In the genomic region with DNA sequence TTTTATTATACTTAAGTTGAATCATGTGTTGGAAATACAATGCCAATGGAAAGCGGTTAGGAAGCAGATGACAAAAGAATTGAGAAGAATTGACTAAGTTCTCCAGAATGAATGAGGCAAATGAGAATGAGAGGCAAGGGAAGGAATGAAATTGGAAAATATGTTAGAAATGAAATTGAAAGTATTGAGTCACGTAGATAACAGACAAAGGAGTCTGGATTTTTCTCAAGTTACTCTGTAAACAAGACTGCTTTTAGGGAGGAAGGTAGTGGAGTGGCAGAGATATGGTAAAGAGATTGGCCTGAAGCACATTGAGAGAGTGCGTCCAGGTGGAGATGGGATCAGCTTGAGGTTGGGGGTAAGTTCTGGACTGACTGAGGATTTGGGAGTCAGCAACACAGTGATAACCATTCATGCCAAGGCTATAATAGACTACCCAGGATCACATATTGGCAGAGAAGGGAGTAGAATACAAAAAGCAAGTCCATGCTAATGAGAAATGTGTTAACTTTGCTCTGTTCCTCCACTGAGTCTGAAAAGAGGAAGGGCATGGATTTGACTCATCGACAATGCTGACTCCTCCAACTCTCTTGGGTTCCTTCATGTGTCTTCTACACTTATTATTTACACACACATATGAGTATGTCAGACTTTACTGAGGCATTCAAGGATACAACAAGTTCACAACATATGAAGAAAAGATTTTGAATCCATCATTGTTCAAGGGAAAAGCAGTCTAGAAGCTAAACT, we compare ENCODE assay signal across 22 cellular contexts.
A peak's percentile ranks its signal among the peaks of the same experiment; 100 is the strongest.
DNase-seq lines count a peak whose midpoint lies in the region; ATAC-seq, FAIRE-seq and TF ChIP-seq lines count a peak whose summit lies in the region.
"Had no signal": no experiment of that assay in that cellular context is flagged by ENCODE, and none has a peak within 500 bp of the region (broad histone marks: within the 10 kb centered on the region; RNA-seq: fewer than 3 reads in every experiment).

No MANE protein-coding gene starts in this region.

- H3K27me3 ChIP-seq in left lung, result no peaks in the 10 kb centered on the region

- H3K36me3 ChIP-seq in left lung, result no peaks in the 10 kb centered on the region
- H3K36me3 ChIP-seq: prostate gland, thoracic aorta had no signal

- H3K9me3 ChIP-seq in left lung, result no peaks in the 10 kb centered on the region
- H3K9me3 ChIP-seq: prostate gland, thoracic aorta had no signal

- FAIRE-seq in H54 (lab: Jason Lieb, UNC), result peak; percentile 27
- FAIRE-seq: TTC549 had no signal

- no peak for TF ChIP-seq POLR2A in H54 (IDR thresholded peaks at IDR 0.05; ENCODE audit: low read depth, low read length)

- no peak for TF ChIP-seq CTCF in left lung (IDR thresholded peaks at IDR 0.05)

- no peak overlapping the region for H3K27ac ChIP-seq in left lung
- H3K27ac ChIP-seq: coronary artery, prostate gland, thoracic aorta had no signal

- H3K4me1 ChIP-seq in left lung, result no peaks in the 10 kb centered on the region
- H3K4me1 ChIP-seq: prostate gland had no signal

- intact Hi-C loops in left lung (cut with DNase I), result no loop called here

- H3K4me3 ChIP-seq in left lung, result no peak overlapping the region
- H3K4me3 ChIP-seq: coronary artery, prostate gland, smooth muscle cell, thoracic aorta had no signal

- peak; percentile 39 for ATAC-seq in left lung
- ATAC-seq in HG03097 (IDR thresholded peaks at IDR 0.05; ENCODE audit: low FRiP score, unreplicated experiment), result no peak
- ATAC-seq: natural killer cell had no signal

- no peak for DNase-seq in H54 (ENCODE audit: insufficient read length, low spot score)
- DNase-seq in NCI-H2196 (lab: John Stamatoyannopoulos, UW; ENCODE audit: unreplicated experiment), result peak; percentile 13
- peak; percentile 39 for DNase-seq in astrocyte of the hippocampus (ENCODE audit: low read depth, low spot score)
- no peak for DNase-seq in left lung
- DNase-seq in effector CD8-positive, alpha-beta T cell (lab: John Stamatoyannopoulos, UW), result no peak
- DNase-seq in pons (ENCODE audit: low spot score), result no peak
- DNase-seq: activated CD4-positive, alpha-beta T cell treated with anti-CD3 and anti-CD28 coated beads for 4 hours; activated CD8-positive, alpha-beta memory T cell treated with anti-CD3 and anti-CD28 coated beads, Interleukin-2, amount 50 U/mL, for 48 hours; activated gamma-delta T cell; amygdala; erythroblast; glutamatergic neuron; mammary epithelial cell; natural killer cell; NCI-H1092 treated with DMSO at 0.1 percent for 48 hours; NCI-H446 treated with DMSO at 0.1 percent for 48 hours had no signal

Comparison
In these comparisons a context has a peak if more than half of its experiments do, and no peak if none do; other contexts are left out.
1. DNase-seq: peak in NCI-H2196 (single experiment) and astrocyte of the hippocampus (single experiment); none in H54 (single experiment), left lung (0 of 2), effector CD8-positive, alpha-beta T cell (single experiment) and pons (single experiment).